26 cellular contexts compared by ENCODE assay signal in the genomic region with DNA sequence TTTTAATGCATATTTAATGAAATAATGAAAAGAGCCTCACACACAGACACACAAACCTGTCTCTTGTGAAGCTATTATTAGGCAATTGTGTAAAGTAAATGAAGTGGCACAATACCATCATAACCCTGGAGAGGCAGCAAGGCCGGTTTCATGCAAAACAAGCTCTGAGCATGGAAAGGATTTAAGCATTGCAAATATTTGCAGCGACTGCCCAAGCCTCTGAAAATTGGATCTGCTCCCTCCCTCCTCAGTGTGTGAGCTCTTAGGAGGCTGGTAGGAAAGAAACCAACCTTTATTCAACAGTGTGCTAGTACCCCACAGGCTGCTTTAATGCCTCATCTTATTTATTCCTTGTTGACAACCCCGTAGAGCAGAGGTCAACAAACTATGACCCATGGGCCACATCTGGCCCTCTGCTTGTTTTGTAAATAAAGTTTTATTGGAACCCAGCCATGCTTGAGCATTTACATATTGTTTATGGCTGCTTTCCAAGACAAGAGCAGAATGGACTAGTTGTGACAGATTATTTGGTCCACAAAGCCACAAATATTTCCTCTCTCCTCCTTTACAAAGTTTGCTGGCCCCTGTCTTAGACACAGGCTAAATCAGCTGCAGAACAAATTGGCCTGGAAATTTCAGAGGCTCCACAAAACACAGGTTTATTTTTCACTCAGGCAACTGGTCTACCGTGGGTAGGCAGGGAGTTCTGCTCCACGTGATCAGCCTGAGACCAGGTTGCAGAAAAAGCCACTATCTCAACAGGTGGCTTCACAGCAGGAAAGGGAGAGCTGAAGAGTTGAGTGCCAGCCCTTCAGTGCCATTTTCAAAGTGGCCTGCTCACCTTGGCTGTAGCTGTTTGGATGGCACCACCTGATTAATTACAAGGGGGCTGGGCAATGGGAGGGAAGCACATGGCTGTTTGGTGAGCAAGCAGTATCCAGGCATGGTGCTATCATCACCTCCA. TPM values are rescaled to one million over a fixed set of nuclear protein-coding genes. Genes with fewer than 3 reads are reported as not detected.
DNase-seq lines count a peak whose midpoint lies in the region; ATAC-seq, FAIRE-seq and TF ChIP-seq lines count a peak whose summit lies in the region.
"Had no signal": no experiment of that assay in that cellular context is flagged by ENCODE, and none has a peak within 500 bp of the region (broad histone marks: within the 10 kb centered on the region; RNA-seq: fewer than 3 reads in every experiment).

No MANE protein-coding gene starts in this region.

- no peak overlapping the region for H4K91ac ChIP-seq in neuronal stem cell (ENCODE audit: low read depth, low read length, poor library complexity)

- no peak overlapping the region for H3K4ac ChIP-seq in neuronal stem cell (ENCODE audit: low read length)

- H3K36me3 Mint-ChIP-seq in activated naive CD4-positive, alpha-beta T cell treated with anti-CD3 and anti-CD28 coated beads, Interleukin-2, amount 50 U/mL, for 72 hours = no peaks in the 10 kb centered on the region
- H3K36me3 Mint-ChIP-seq: brain; natural killer cell treated with Interleukin-12 subunit alpha and Interleukin-12 subunit beta and Interleukin-15 and Interleukin-18, amount 100 ng/mL, for 72 hours had no signal

- no peaks in the 10 kb centered on the region for H3K79me1 ChIP-seq in neuronal stem cell (ENCODE audit: low read depth, low read length)

- H3K9ac ChIP-seq in GM12878 (ENCODE audit: control insufficient read depth, insufficient read depth, low read length) (no peak overlapping the region), neuronal stem cell (ENCODE audit: low read depth, low read length, poor library complexity) (no peak overlapping the region)
- H3K9ac ChIP-seq: BLaER1, KMS-11 had no signal

- H2BK5ac ChIP-seq in neuronal stem cell (ENCODE audit: low read length) = no peak overlapping the region

- no peak for TF ChIP-seq CTCF in GM12878 (IDR thresholded peaks at IDR 0.05 in 2 of 3, conservative IDR thresholded peaks at IDR 0.05 in 1 of 3; ENCODE audit: control insufficient read depth in 2 of 3, extremely low read depth in 1 of 3, insufficient read depth in 1 of 3, low read depth in 3 of 3, low read length in 3 of 3)

- H3K9me3 ChIP-seq in GM12878 (replicated peaks; ENCODE audit: control insufficient read depth, insufficient read depth, low read length) (no peaks in the 10 kb centered on the region), neuronal stem cell (replicated peaks in 1 of 2; ENCODE audit: control insufficient read depth in 2 of 2, insufficient read depth in 1 of 2, low read depth in 1 of 2, low read length in 2 of 2) (no peaks in the 10 kb centered on the region)
- H3K9me3 ChIP-seq: BLaER1, heart left ventricle, transverse colon had no signal

- DNase-seq in DMS 273 (lab: John Stamatoyannopoulos, UW; ENCODE audit: unreplicated experiment) (peak; percentile 63), DMS 273 treated with DMSO at 0.1 percent for 48 hours (lab: John Stamatoyannopoulos, UW) (no peak), NCI-H345 treated with DMSO at 0.1 percent for 48 hours (lab: John Stamatoyannopoulos, UW; ENCODE audit: unreplicated experiment) (peak; percentile 15), GM12878 (ENCODE audit: low read depth, low spot score) (no peak), neuronal stem cell (ENCODE audit: low spot score) (no peak), RCC 7860 (ENCODE audit: low spot score) (no peak)
- DNase-seq in activated naive CD4-positive, alpha-beta T cell treated with anti-CD3 and anti-CD28 coated beads, Interleukin-2, amount 50 U/mL, for 72 hours (ENCODE audit: low spot score in 2 of 2) = no peak
- DNase-seq in stimulated activated CD4-positive, alpha-beta T cell treated with anti-CD3 and anti-CD28 coated beads, Interleukin-4, amount 100 ng/mL, for 4 hours = no peak
- DNase-seq: 8988T; activated naive CD4-positive, alpha-beta T cell treated with anti-CD3 and anti-CD28 coated beads for 36 hours; dermis blood vessel endothelial cell; heart left ventricle; islet precursor cell; mesendoderm; NCI-H1930; SHP77 treated with DMSO at 0.1 percent for 48 hours; stimulated activated CD4-positive, alpha-beta T cell treated with anti-CD3 and anti-CD28 coated beads, Interleukin-12 subunit alpha, Interleukin-12 subunit beta, amount 100 ng/mL, for 4 hours; stimulated activated naive CD4-positive, alpha-beta T cell; T-helper 2 cell; transverse colon had no signal

- intact Hi-C loops in GM12878 (cut with micrococcal nuclease; ENCODE audit: unreplicated experiment) = no loop called here

- H3K27me3 ChIP-seq in GM12878 (replicated peaks in 1 of 2; ENCODE audit: control insufficient read depth in 2 of 2, insufficient read depth in 2 of 2, low read length in 1 of 2) (no peaks in the 10 kb centered on the region), neuronal stem cell (ENCODE audit: control insufficient read depth in 3 of 3, insufficient read depth in 3 of 3, low read depth in 1 of 3, low read length in 3 of 3) (no peaks in the 10 kb centered on the region)
- H3K27me3 ChIP-seq: heart left ventricle, transverse colon had no signal

- H3K18ac ChIP-seq in neuronal stem cell (ENCODE audit: low read length) = peak overlapping the region; percentile 48

- H3K14ac ChIP-seq in neuronal stem cell (ENCODE audit: low read length) = no peak overlapping the region

- no peaks in the 10 kb centered on the region for H3K9me3 Mint-ChIP-seq in activated naive CD4-positive, alpha-beta T cell treated with anti-CD3 and anti-CD28 coated beads, Interleukin-2, amount 50 U/mL, for 72 hours
- H3K9me3 Mint-ChIP-seq: activated naive CD4-positive, alpha-beta T cell treated with anti-CD3 and anti-CD28 coated beads for 36 hours; natural killer cell treated with Interleukin-12 subunit alpha and Interleukin-12 subunit beta and Interleukin-15 and Interleukin-18, amount 100 ng/mL, for 72 hours had no signal

- no peak overlapping the region for H2AFZ ChIP-seq in GM12878 (ENCODE audit: control insufficient read depth, low read depth, low read length)
- H2AFZ ChIP-seq in neuronal stem cell (ENCODE audit: low read length) = no peak overlapping the region

- no peak for TF ChIP-seq EP300 in GM12878 (IDR thresholded peaks at IDR 0.05; ENCODE audit: borderline replicate concordance in 1 of 2, control insufficient read depth in 1 of 2, low read depth in 2 of 2, low read length in 2 of 2)

- no peak for ATAC-seq in GM12878
- ATAC-seq in activated naive CD4-positive, alpha-beta T cell treated with anti-CD3 and anti-CD28 coated beads, Interleukin-2, amount 50 U/mL, for 72 hours = no peak
- ATAC-seq: heart left ventricle; natural killer cell treated with Interleukin-12 subunit alpha and Interleukin-12 subunit beta and Interleukin-15 and Interleukin-18, amount 100 ng/mL, for 72 hours had no signal

- no peak overlapping the region for H3K23ac ChIP-seq in neuronal stem cell (ENCODE audit: low read depth, low read length, poor library complexity)

- FAIRE-seq in GM12878 (lab: Jason Lieb, UNC) = no peak
- no peak for FAIRE-seq in RCC 7860 (lab: Jason Lieb, UNC)

- H3K27ac ChIP-seq in GM12878 (ENCODE audit: control insufficient read depth, insufficient read depth) = no peak overlapping the region
- no peak overlapping the region for H3K27ac ChIP-seq in neuronal stem cell (replicated peaks; ENCODE audit: low read length)
- H3K27ac ChIP-seq: BLaER1, heart left ventricle, KMS-11, transverse colon had no signal

- no peaks in the 10 kb centered on the region for H3K4me1 ChIP-seq in GM12878 (ENCODE audit: control insufficient read depth, insufficient read depth, low read length)
- peaks cover 0 to 2% of the 10 kb centered on the region in 2 donors for H3K4me1 ChIP-seq in neuronal stem cell (ENCODE audit: control insufficient read depth in 2 of 2, insufficient read depth in 1 of 2, low read depth in 1 of 2, low read length in 2 of 2)
- H3K4me1 ChIP-seq: heart left ventricle, transverse colon had no signal

- no peaks in the 10 kb centered on the region for H3K36me3 ChIP-seq in GM12878 (ENCODE audit: control insufficient read depth in 2 of 2, insufficient read depth in 2 of 2, low read length in 1 of 2)
- no peaks in the 10 kb centered on the region for H3K36me3 ChIP-seq in neuronal stem cell (replicated peaks in 1 of 2; ENCODE audit: control insufficient read depth in 2 of 2, insufficient read depth in 2 of 2, low read length in 2 of 2)
- H3K36me3 ChIP-seq: BLaER1, heart left ventricle, transverse colon had no signal

- TF ChIP-seq POLR2A in GM12878 (IDR thresholded peaks at IDR 0.05; ENCODE audit: low read depth, low read length) = no peak

- H2BK15ac ChIP-seq in neuronal stem cell (ENCODE audit: low read length) = no peak overlapping the region

- no peak overlapping the region for H2AK5ac ChIP-seq in neuronal stem cell (ENCODE audit: low read depth, low read length)

- TF ChIP-seq RAD21 in GM12878 (IDR thresholded peaks at IDR 0.05; ENCODE audit: insufficient read depth, low read depth, low read length) = no peak

- no peaks in the 10 kb centered on the region for H3K79me2 ChIP-seq in GM12878 (ENCODE audit: control insufficient read depth, insufficient read depth, low read length)

- POLR2A ChIA-PET in GM12878 (lab: Charles Lee) = no interaction called here

- no peak overlapping the region for H2BK120ac ChIP-seq in neuronal stem cell (ENCODE audit: low read depth, low read length)

- no peak overlapping the region for H3K4me2 ChIP-seq in GM12878 (ENCODE audit: control insufficient read depth, insufficient read depth)
- no peak overlapping the region for H3K4me2 ChIP-seq in neuronal stem cell (ENCODE audit: insufficient read depth, low read length, poor library complexity, severe bottlenecking)
- H3K4me2 ChIP-seq: BLaER1, KMS-11 had no signal

- CTCF ChIA-PET in GM12878 (lab: Yijun Ruan, JAX) = no interaction called here

- RAD21 ChIA-PET in GM12878 (lab: Charles Lee; ENCODE audit: unreplicated experiment) = no interaction called here

- SMC1A ChIA-PET in GM12878 (lab: Charles Lee; ENCODE audit: uncharacterized antibody, unreplicated experiment) = no interaction called here

- 13% methylated on average over 5 of the region's 5 CpGs for WGBS in GM12878 (ENCODE audit: insufficient coverage, insufficient replicate concordance, low lambda C conversion rate, missing lambda C conversion rate)
- WGBS in neuronal stem cell (ENCODE audit: extremely low coverage in 2 of 2, insufficient read length in 2 of 2, insufficient replicate concordance in 1 of 2), 2 donors = no CpG with 5 or more reads among the region's 5 CpGs

- H4K8ac ChIP-seq in neuronal stem cell (ENCODE audit: low read depth, low read length) = no peak overlapping the region

- H4K20me1 ChIP-seq in GM12878 (ENCODE audit: control insufficient read depth, insufficient read depth) = no peaks in the 10 kb centered on the region
- H4K20me1 ChIP-seq: BLaER1 had no signal

- H2BK12ac ChIP-seq in neuronal stem cell (ENCODE audit: low read length) = no peak overlapping the region

- H3K4me3 ChIP-seq in GM12878 = no peak overlapping the region
- H3K4me3 ChIP-seq in neuronal stem cell (ENCODE audit: low read length in 2 of 2) = no peak overlapping the region
- H3K4me3 ChIP-seq: BLaER1, heart left ventricle, transverse colon had no signal

- H3K27ac Mint-ChIP-seq in activated naive CD4-positive, alpha-beta T cell treated with anti-CD3 and anti-CD28 coated beads, Interleukin-2, amount 50 U/mL, for 72 hours = no peak overlapping the region
- H3K27ac Mint-ChIP-seq: activated naive CD4-positive, alpha-beta T cell treated with anti-CD3 and anti-CD28 coated beads for 36 hours; natural killer cell treated with Interleukin-12 subunit alpha and Interleukin-12 subunit beta and Interleukin-15 and Interleukin-18, amount 100 ng/mL, for 72 hours; progenitor cell of endocrine pancreas had no signal

- in situ Hi-C loops in GM12878 (cut with MboI) = no loop called here

- no TSS peak for BruUV-seq in GM12878 (replicated peaks; lab: Mats Ljungman, UMichigan)

RNA-seq across cellular contexts. Expression of a gene that starts 16.8 kb away (rescaled TPM):
- 0.51 and 0.71 TPM in 2 replicates for total RNA-seq in GM12878 (2013; cell fraction: nucleolus; rRNA removed)
- total RNA-seq in GM12878 (2014; rRNA removed) = not detected in 2 replicates
- total RNA-seq in GM12878 (2014; rRNA removed; fragmentation: Illumina TruSeq; extraction: Trizol) = not detected in 2 replicates
- 0.11 TPM in 1 of 2 replicates, not detected in the other for total RNA-seq in GM12878 (2021)
- polyA plus RNA-seq in GM12878 (2011; ENCODE audit: low read depth) = not detected
- polyA plus RNA-seq in GM12878 (2011; rRNA removed) = 0.26 and 0.48 TPM in 2 replicates
- 0.19 and 0.20 TPM in 2 replicates for polyA plus RNA-seq in GM12878 (2011; cell fraction: cytosol; rRNA removed)
- polyA plus RNA-seq in GM12878 (2011; cell fraction: nucleus; rRNA removed) = 0.18 and 0.34 TPM in 2 replicates
- polyA plus RNA-seq in GM12878 (2012) = not detected in 2 replicates
- polyA plus RNA-seq in GM12878 (2014; fragmentation: Illumina TruSeq; extraction: Trizol) = not detected in 2 replicates
- polyA plus RNA-seq in GM12878 (2014; fragmentation: Nextera tagmentation; extraction: Ambion mirVana) = not detected
- polyA plus RNA-seq in GM12878 (2014; rRNA removed) = not detected in 2 replicates
- under 1 TPM in 1 of 2 experiments, not detected in 1; 0.04 TPM for polyA plus RNA-seq in GM12878 (2016; fragmentation: Nextera tagmentation; extraction: Ambion mirVana)
- polyA minus RNA-seq in GM12878 (2011; rRNA and poly(A)+ RNA removed) = 0.44 and 0.72 TPM in 2 replicates
- not detected in 2 replicates for polyA minus RNA-seq in GM12878 (2011; cell fraction: cytosol; rRNA and poly(A)+ RNA removed)
- 0.12 and 0.19 TPM in 2 replicates for polyA minus RNA-seq in GM12878 (2011; cell fraction: nucleus; rRNA and poly(A)+ RNA removed)
- 0.01 TPM for polyA plus RNA-seq in neuronal stem cell (2013, experiment 1 of 2)
- 0.03 TPM for polyA plus RNA-seq in neuronal stem cell (2013, experiment 2 of 2)
- not detected for total RNA-seq in activated naive CD4-positive, alpha-beta T cell treated with anti-CD3 and anti-CD28 coated beads, Interleukin-2, amount 50 U/mL, for 72 hours
- total RNA-seq: activated naive CD4-positive, alpha-beta T cell treated with anti-CD3 and anti-CD28 coated beads for 36 hours; dermis blood vessel endothelial cell; heart left ventricle; natural killer cell treated with Interleukin-12 subunit alpha and Interleukin-12 subunit beta and Interleukin-15 and Interleukin-18, amount 100 ng/mL, for 72 hours; progenitor cell of endocrine pancreas; transverse colon had no signal
- polyA plus RNA-seq: esophagus, heart left ventricle had no signal

RNA-seq across cellular contexts. Expression of a gene that starts 52.3 kb away (rescaled TPM):
- 2.9 and 3.9 TPM in 2 replicates for total RNA-seq in GM12878 (2013; cell fraction: nucleolus; rRNA removed)
- total RNA-seq in GM12878 (2014; rRNA removed) (0.38 and 1.7 TPM in 2 replicates), GM12878 (2014; rRNA removed; fragmentation: Illumina TruSeq; extraction: Trizol) (0.49 and 0.74 TPM in 2 replicates), GM12878 (2021) (0.31 and 0.56 TPM in 2 replicates)
- polyA plus RNA-seq in GM12878 (2011; ENCODE audit: low read depth) = 0.22 TPM
- polyA plus RNA-seq in GM12878 (2011; rRNA removed) (2.2 and 2.7 TPM in 2 replicates), GM12878 (2014; fragmentation: Illumina TruSeq; extraction: Trizol) (0.48 and 0.50 TPM in 2 replicates), GM12878 (2014; fragmentation: Nextera tagmentation; extraction: Ambion mirVana) (under 1 TPM; 0.24 to 0.26 TPM), GM12878 (2014; rRNA removed) (0.29 and 1.0 TPM in 2 replicates), GM12878 (2016; fragmentation: Nextera tagmentation; extraction: Ambion mirVana) (under 1 TPM; 0.58 to 0.84 TPM)
- polyA plus RNA-seq in GM12878 (2011; cell fraction: cytosol; rRNA removed) = 0.69 and 0.76 TPM in 2 replicates
- polyA plus RNA-seq in GM12878 (2011; cell fraction: nucleus; rRNA removed) = 1.4 and 1.6 TPM in 2 replicates
- 0.20 and 0.39 TPM in 2 replicates for polyA plus RNA-seq in GM12878 (2012)
- polyA minus RNA-seq in GM12878 (2011; rRNA and poly(A)+ RNA removed) = 0.98 and 1.4 TPM in 2 replicates
- 0.94 TPM in 1 of 2 replicates, not detected in the other for polyA minus RNA-seq in GM12878 (2011; cell fraction: cytosol; rRNA and poly(A)+ RNA removed)
- polyA minus RNA-seq in GM12878 (2011; cell fraction: nucleus; rRNA and poly(A)+ RNA removed) = 0.85 and 0.86 TPM in 2 replicates
- polyA plus RNA-seq in neuronal stem cell (2013, experiment 1 of 2) = 0.71 TPM
- polyA plus RNA-seq in neuronal stem cell (2013, experiment 2 of 2) = 0.62 TPM
- not detected for total RNA-seq in activated naive CD4-positive, alpha-beta T cell treated with anti-CD3 and anti-CD28 coated beads, Interleukin-2, amount 50 U/mL, for 72 hours
- total RNA-seq: dermis blood vessel endothelial cell; natural killer cell treated with Interleukin-12 subunit alpha and Interleukin-12 subunit beta and Interleukin-15 and Interleukin-18, amount 100 ng/mL, for 72 hours; transverse colon had no signal
- polyA plus RNA-seq: esophagus had no signal

Comparison
In these comparisons a context has a peak if more than half of its experiments do, and no peak if none do; other contexts are left out.
1. DNase-seq: peak in DMS 273 (single experiment) and NCI-H345 treated with DMSO at 0.1 percent for 48 hours (single experiment); none in DMS 273 treated with DMSO at 0.1 percent for 48 hours (single experiment), GM12878 (single experiment), neuronal stem cell (single experiment), activated naive CD4-positive, alpha-beta T cell treated with anti-CD3 and anti-CD28 coated beads, Interleukin-2, amount 50 U/mL, for 72 hours (0 of 2), stimulated activated CD4-positive, alpha-beta T cell treated with anti-CD3 and anti-CD28 coated beads, Interleukin-4, amount 100 ng/mL, for 4 hours (0 of 2) and RCC 7860 (single experiment).